8 cellular contexts compared by ENCODE assay signal in the genomic region with DNA sequence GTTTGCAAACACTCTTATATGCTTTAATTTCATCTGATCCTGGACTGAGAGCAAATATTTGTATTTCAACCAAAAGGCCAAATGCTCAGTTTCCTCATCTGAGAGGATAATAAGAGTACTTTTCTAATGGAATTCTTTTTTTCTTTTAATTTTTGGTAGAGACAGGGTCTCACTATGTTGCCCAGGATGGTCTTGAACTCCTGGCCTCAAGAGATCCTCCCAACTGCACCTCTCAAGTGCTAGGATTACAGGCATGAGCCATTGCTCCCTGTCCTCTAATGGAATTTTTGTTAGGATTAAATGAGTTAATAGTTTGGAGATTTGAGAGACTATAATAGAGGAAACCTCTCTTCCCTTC.
DNase-seq lines count a peak whose midpoint lies in the region; ATAC-seq and TF ChIP-seq lines count a peak whose summit lies in the region.

No MANE protein-coding gene starts in this region.

- POLR2A ChIA-PET in activated B cell treated with CpG ODN at 0.5 μM for 24 hours (lab: Charles Lee), result interaction anchor here (0.6 to 12.3 kb wide), 12 partner anchors 11 to 926 kb away, joined by 3 to 328 read pairs (median 5); partner anchors contain the start of genes KMT2E and RINT1

- H3K4me3 ChIP-seq in HL-60 (replicated peaks; ENCODE audit: insufficient read depth, low read length) (no peak overlapping the region), skeletal muscle tissue (ENCODE audit: low read length in 3 of 3) (peak overlapping the region in 2 of 3 donors; percentile 13 to 23)

- H3K36me3 ChIP-seq in skeletal muscle tissue (ENCODE audit: control insufficient read depth in 3 of 3, insufficient read depth in 3 of 3, low read length in 3 of 3), result no peaks in the 10 kb centered on the region

- no peak for DNase-seq in HL-60 (ENCODE audit: low read depth in 1 of 2, low spot score in 1 of 2)
- no peak for DNase-seq in activated B cell treated with CpG ODN at 0.5 μM for 24 hours
- no peak for DNase-seq in foreskin keratinocyte
- DNase-seq in DMS79 treated with DMSO at 0.1 percent for 48 hours (lab: John Stamatoyannopoulos, UW), result no peak
- DNase-seq in cerebellar nuclear complex (lab: John Stamatoyannopoulos, UW), result no peak

- TF ChIP-seq CTCF in HL-60 (IDR thresholded peaks at IDR 0.05; ENCODE audit: insufficient read depth, low read length), result no peak
- TF ChIP-seq CTCF in activated B cell treated with CpG ODN at 0.5 μM for 24 hours (IDR thresholded peaks at IDR 0.05), result no peak
- no peak for TF ChIP-seq CTCF in foreskin keratinocyte (conservative IDR thresholded peaks at IDR 0.05)

- H3K27ac Mint-ChIP-seq in activated B cell treated with CpG ODN at 0.5 μM for 24 hours, result peak overlapping the region; percentile 100

- peaks cover 22% of the 10 kb centered on the region for H3K4me1 ChIP-seq in foreskin keratinocyte
- peaks cover 0 to 13% (median 5%) of the 10 kb centered on the region in 3 donors for H3K4me1 ChIP-seq in skeletal muscle tissue (ENCODE audit: control insufficient read depth in 3 of 3, insufficient read depth in 3 of 3, low read length in 3 of 3)

- H3K9ac ChIP-seq in skeletal muscle tissue (ENCODE audit: low read depth in 1 of 3, low read length in 3 of 3), result peak overlapping the region in 1 of 3 donors; percentile 76

- intact Hi-C loops in activated B cell treated with CpG ODN at 0.5 μM for 24 hours (cut with micrococcal nuclease), result loop anchor here (1.0 to 10.0 kb wide), 10 partner anchors 12 to 1919 kb away; partner anchors contain the start of genes ARMC10, FBXL13, NAMPT and PIK3CG

- H3K27ac ChIP-seq in HL-60 (replicated peaks) (peak overlapping the region; percentile 94), foreskin keratinocyte (peak overlapping the region; percentile 86), skeletal muscle tissue (ENCODE audit: low read depth, low read length) (peak overlapping the region; percentile 82)

- H3K9me3 Mint-ChIP-seq in activated B cell treated with CpG ODN at 0.5 μM for 24 hours, result no peaks in the 10 kb centered on the region

- ATAC-seq in activated B cell treated with CpG ODN at 0.5 μM for 24 hours (ENCODE audit: low read depth) (no peak), foreskin keratinocyte (no peak), HG02642 (IDR thresholded peaks at IDR 0.05; ENCODE audit: poor library complexity, unreplicated experiment) (no peak), GM19397 (IDR thresholded peaks at IDR 0.05; ENCODE audit: unreplicated experiment) (no peak)

- H3K27me3 ChIP-seq in HL-60 (ENCODE audit: insufficient read depth, poor library complexity, severe bottlenecking) (no peaks in the 10 kb centered on the region), foreskin keratinocyte (no peaks in the 10 kb centered on the region), skeletal muscle tissue (ENCODE audit: control insufficient read depth in 3 of 3, insufficient read depth in 3 of 3, low read length in 3 of 3) (no peaks in the 10 kb centered on the region)

- CTCF ChIA-PET in activated B cell treated with CpG ODN at 0.5 μM for 24 hours (lab: Charles Lee), result interaction anchor here (1.1 to 4.6 kb wide), 2 partner anchors 36 to 65 kb away, joined by 3 to 20 read pairs; no protein-coding TSS in a partner anchor

- H3K4me3 Mint-ChIP-seq in activated B cell treated with CpG ODN at 0.5 μM for 24 hours, result peak overlapping the region; percentile 98

- peaks cover 34% of the 10 kb centered on the region for H3K36me3 Mint-ChIP-seq in activated B cell treated with CpG ODN at 0.5 μM for 24 hours (ENCODE audit: low read depth)

- H3K9me3 ChIP-seq in skeletal muscle tissue (ENCODE audit: control insufficient read depth in 3 of 3, low read length in 3 of 3), result no peaks in the 10 kb centered on the region

- no peaks in the 10 kb centered on the region for H3K27me3 Mint-ChIP-seq in activated B cell treated with CpG ODN at 0.5 μM for 24 hours

- peaks cover 86% of the 10 kb centered on the region for H3K4me1 Mint-ChIP-seq in activated B cell treated with CpG ODN at 0.5 μM for 24 hours
